12 cellular contexts compared by ENCODE assay signal in genomic region chr4:123786955-123787354, GRCh38.
DNase-seq lines count a peak whose midpoint lies in the region; ATAC-seq and TF ChIP-seq lines count a peak whose summit lies in the region.
"Had no signal": no experiment of that assay in that cellular context is flagged by ENCODE, and none has a peak within 500 bp of the region (broad histone marks: within the 10 kb centered on the region; RNA-seq: fewer than 3 reads in every experiment).

No MANE protein-coding gene starts in this region.

- no peak for TF ChIP-seq POLR2A in suprapubic skin (IDR thresholded peaks at IDR 0.05)

- H3K4me3 Mint-ChIP-seq in mesothelial cell of epicardium, result no peak overlapping the region
- H3K4me3 Mint-ChIP-seq in activated CD8-positive, alpha-beta T cell treated with anti-CD3 and anti-CD28 coated beads, Interleukin-2, amount 10 ng/mL, durations not matched to agents 7 days and 5 days, result no peak overlapping the region

- peaks cover 19% of the 10 kb centered on the region for H3K4me1 Mint-ChIP-seq in mesothelial cell of epicardium
- H3K4me1 Mint-ChIP-seq in activated CD8-positive, alpha-beta T cell treated with anti-CD3 and anti-CD28 coated beads, Interleukin-2, amount 10 ng/mL, durations not matched to agents 7 days and 5 days (ENCODE audit: low read depth), result no peaks in the 10 kb centered on the region

- H3K36me3 ChIP-seq in esophagus (ENCODE audit: control insufficient read depth in 2 of 2, insufficient read depth in 2 of 2, low read length in 1 of 2) (no peaks in the 10 kb centered on the region), suprapubic skin (no peaks in the 10 kb centered on the region)

- H3K4me3 ChIP-seq in esophagus (ENCODE audit: low read depth in 1 of 2, low read length in 2 of 2) (no peak overlapping the region), suprapubic skin (no peak overlapping the region)

- H3K9me3 Mint-ChIP-seq in mesothelial cell of epicardium, result peaks cover 8% of the 10 kb centered on the region
- H3K9me3 Mint-ChIP-seq in activated CD8-positive, alpha-beta T cell treated with anti-CD3 and anti-CD28 coated beads, Interleukin-2, amount 10 ng/mL, durations not matched to agents 7 days and 5 days (ENCODE audit: insufficient read depth), result no peaks in the 10 kb centered on the region

- H3K27ac ChIP-seq in esophagus (ENCODE audit: low read depth in 2 of 2, low read length in 1 of 2), result peak overlapping the region; percentile 26 to 42
- peak overlapping the region; percentile 77 for H3K27ac ChIP-seq in suprapubic skin

- no peak for ATAC-seq in activated CD8-positive, alpha-beta T cell treated with anti-CD3 and anti-CD28 coated beads, Interleukin-2, amount 10 ng/mL, durations not matched to agents 7 days and 5 days

- POLR2A ChIA-PET in activated CD8-positive, alpha-beta T cell treated with anti-CD3 and anti-CD28 coated beads, Interleukin-2, amount 10 ng/mL, durations not matched to agents 7 days and 5 days (lab: Charles Lee), result no interaction called here

- no peaks in the 10 kb centered on the region for H3K36me3 Mint-ChIP-seq in mesothelial cell of epicardium
- H3K36me3 Mint-ChIP-seq in activated CD8-positive, alpha-beta T cell treated with anti-CD3 and anti-CD28 coated beads, Interleukin-2, amount 10 ng/mL, durations not matched to agents 7 days and 5 days (ENCODE audit: low read depth), result no peaks in the 10 kb centered on the region

- DNase-seq in M059J (ENCODE audit: low read depth), result peak; percentile 13
- DNase-seq in mesothelial cell of epicardium (ENCODE audit: low spot score in 2 of 2, unreplicated experiment in 2 of 2), result no peak
- DNase-seq in suprapubic skin (ENCODE audit: low spot score in 2 of 2), result peak in 1 of 2 donors; percentile 64
- no peak for DNase-seq in KG1 (lab: John Stamatoyannopoulos, UW)
- DNase-seq in stimulated activated CD4-positive, alpha-beta T cell treated with anti-CD3 and anti-CD28 coated beads, Interleukin-15, amount 100 ng/mL, for 24 hours, result no peak
- DNase-seq in activated CD8-positive, alpha-beta T cell treated with anti-CD3 and anti-CD28 coated beads, Interleukin-2, amount 10 ng/mL, durations not matched to agents 7 days and 5 days, result no peak
- DNase-seq in midbrain (lab: John Stamatoyannopoulos, UW), result no peak
- DNase-seq: DMS53, KBM-7, NCI-H774, T-helper 2 cell had no signal

- no peak for TF ChIP-seq EP300 in suprapubic skin (IDR thresholded peaks at IDR 0.05)

- H3K4me1 ChIP-seq in esophagus (ENCODE audit: control insufficient read depth in 2 of 2, insufficient read depth in 2 of 2, low read length in 1 of 2) (no peaks in the 10 kb centered on the region), suprapubic skin (peaks cover 8% of the 10 kb centered on the region)

- H3K27me3 Mint-ChIP-seq in mesothelial cell of epicardium (ENCODE audit: low read depth), result no peaks in the 10 kb centered on the region
- H3K27me3 Mint-ChIP-seq in activated CD8-positive, alpha-beta T cell treated with anti-CD3 and anti-CD28 coated beads, Interleukin-2, amount 10 ng/mL, durations not matched to agents 7 days and 5 days (ENCODE audit: low read depth), result no peaks in the 10 kb centered on the region

- H3K27ac Mint-ChIP-seq in mesothelial cell of epicardium, result peak overlapping the region; percentile 70
- no peak overlapping the region for H3K27ac Mint-ChIP-seq in activated CD8-positive, alpha-beta T cell treated with anti-CD3 and anti-CD28 coated beads, Interleukin-2, amount 10 ng/mL, durations not matched to agents 7 days and 5 days

- CTCF ChIA-PET in activated CD8-positive, alpha-beta T cell treated with anti-CD3 and anti-CD28 coated beads, Interleukin-2, amount 10 ng/mL, durations not matched to agents 7 days and 5 days (lab: Charles Lee), result no interaction called here

- H3K9me3 ChIP-seq in esophagus (ENCODE audit: control insufficient read depth in 2 of 2, insufficient read depth in 1 of 2, low read depth in 1 of 2, low read length in 1 of 2), result no peaks in the 10 kb centered on the region
- H3K9me3 ChIP-seq in suprapubic skin, result no peaks in the 10 kb centered on the region

- no peak for TF ChIP-seq CTCF in mesothelial cell of epicardium (IDR thresholded peaks at IDR 0.05; ENCODE audit: unreplicated experiment)
- no peak for TF ChIP-seq CTCF in suprapubic skin (IDR thresholded peaks at IDR 0.05)

- H3K27me3 ChIP-seq in esophagus (ENCODE audit: control insufficient read depth in 1 of 2, insufficient read depth in 2 of 2, low read length in 2 of 2), result no peaks in the 10 kb centered on the region
- no peaks in the 10 kb centered on the region for H3K27me3 ChIP-seq in suprapubic skin

- WGBS in esophagus, 2 donors, result 64 to 75% methylated on average over 3 of the region's 3 CpGs
- WGBS in suprapubic skin, result 62% methylated on average over 3 of the region's 3 CpGs
